Comparison of ENCODE assay signal across 8 cellular contexts in the genomic region with DNA sequence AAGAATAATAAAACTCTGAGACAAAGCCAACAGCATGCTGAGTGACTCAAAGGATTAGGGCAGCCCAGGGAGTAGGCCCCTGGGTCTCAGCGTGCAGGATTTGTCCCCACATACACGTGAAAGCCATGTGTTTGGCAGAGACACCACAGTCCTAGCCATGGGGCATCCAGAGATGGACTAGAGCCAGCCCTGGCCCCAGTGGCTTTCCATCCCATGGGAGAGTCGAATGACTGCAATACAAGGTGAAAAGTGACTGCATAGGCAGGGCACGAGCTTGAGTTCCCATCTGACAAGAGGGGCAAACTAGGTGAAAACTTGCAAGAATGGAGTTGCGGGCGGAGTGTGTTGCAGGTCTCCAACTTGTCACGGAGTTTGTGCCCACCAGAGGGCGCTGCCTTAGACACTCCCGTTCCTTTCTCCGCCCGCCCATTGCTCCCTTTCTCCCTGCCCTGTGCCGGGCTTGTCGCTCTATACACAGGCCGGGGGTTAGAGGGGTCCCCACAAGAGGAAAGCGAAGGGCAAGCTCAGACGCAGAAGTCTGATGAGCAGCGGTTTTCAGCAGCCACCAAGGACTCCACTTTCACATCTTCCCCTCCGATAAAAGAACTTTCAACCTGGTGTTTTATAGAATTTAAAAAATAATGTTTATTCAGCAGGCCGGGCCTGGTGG. TPM values are rescaled to one million over a fixed set of nuclear protein-coding genes. Genes with fewer than 3 reads are reported as not detected.
DNase-seq lines count a peak whose midpoint lies in the region; ATAC-seq and TF ChIP-seq lines count a peak whose summit lies in the region.

No MANE protein-coding gene starts in this region.

- no peak for TF ChIP-seq EP300 in Ishikawa (IDR thresholded peaks at IDR 0.05; ENCODE audit: borderline replicate concordance)

- no peak overlapping the region for H3K27ac Mint-ChIP-seq in activated T-cell treated with anti-CD3 and anti-CD28 coated beads, Interleukin-2, amount 50 U/mL, for 72 hours
- H3K27ac Mint-ChIP-seq in neural crest cell (ENCODE audit: unreplicated experiment): no peak overlapping the region

- ATAC-seq in activated T-cell treated with anti-CD3 and anti-CD28 coated beads, Interleukin-2, amount 50 U/mL, for 72 hours (replicated peaks in 1 of 2): peak; percentile 6 to 25
- no peak for ATAC-seq in GM21717 (IDR thresholded peaks at IDR 0.05; ENCODE audit: unreplicated experiment)

- peak; percentile 57 for TF ChIP-seq RAD21 in Ishikawa (IDR thresholded peaks at IDR 0.05; ENCODE audit: low read depth)

- H3K9me3 Mint-ChIP-seq in activated T-cell treated with anti-CD3 and anti-CD28 coated beads, Interleukin-2, amount 50 U/mL, for 72 hours: no peaks in the 10 kb centered on the region
- no peaks in the 10 kb centered on the region for H3K9me3 Mint-ChIP-seq in neural crest cell

- no peak overlapping the region for H3K4me3 ChIP-seq in fibroblast of the aortic adventitia (ENCODE audit: low read depth, low read length)
- no peak overlapping the region for H3K4me3 ChIP-seq in testis

- no peaks in the 10 kb centered on the region for H3K9me3 ChIP-seq in testis

- peaks cover 58% of the 10 kb centered on the region for H3K4me1 Mint-ChIP-seq in activated T-cell treated with anti-CD3 and anti-CD28 coated beads, Interleukin-2, amount 50 U/mL, for 72 hours (ENCODE audit: low read depth)
- H3K4me1 Mint-ChIP-seq in neural crest cell: peaks cover 6% of the 10 kb centered on the region

- peaks cover 26% of the 10 kb centered on the region for H3K27me3 Mint-ChIP-seq in activated T-cell treated with anti-CD3 and anti-CD28 coated beads, Interleukin-2, amount 50 U/mL, for 72 hours (ENCODE audit: low read depth)
- H3K27me3 Mint-ChIP-seq in neural crest cell (ENCODE audit: low read depth): peaks cover 2% of the 10 kb centered on the region

- H3K4me1 ChIP-seq in testis: no peaks in the 10 kb centered on the region

- TF ChIP-seq POLR2A in testis (IDR thresholded peaks at IDR 0.05): no peak

- no peaks in the 10 kb centered on the region for H3K36me3 ChIP-seq in testis (ENCODE audit: low read depth, missing control alignments)

- H3K27ac ChIP-seq in testis: no peak overlapping the region

- DNase-seq in EH (ENCODE audit: low read depth) (peak; percentile 77), RPMI8226 (peak; percentile 90), fibroblast of the aortic adventitia (ENCODE audit: low read depth) (peak; percentile 85), neural crest cell (ENCODE audit: low read depth, low spot score) (peak; percentile 96), testis (peak; percentile 95)
- DNase-seq in activated T-cell treated with anti-CD3 and anti-CD28 coated beads, Interleukin-2, amount 50 U/mL, for 72 hours: peak; percentile 75 to 81

- H3K4me3 Mint-ChIP-seq in activated T-cell treated with anti-CD3 and anti-CD28 coated beads, Interleukin-2, amount 50 U/mL, for 72 hours: peak overlapping the region in 1 of 2 donors; percentile 18
- no peak overlapping the region for H3K4me3 Mint-ChIP-seq in neural crest cell

- 12 to 23% methylated on average over 19 of the region's 19 CpGs for WGBS in testis, 2 donors

- H3K27me3 ChIP-seq in testis: no peaks in the 10 kb centered on the region

- intact Hi-C loops in testis (cut with DNase I; ENCODE audit: low total_unique reads): loop anchor here (10.0 kb wide), 1 partner anchor 107 kb away; no protein-coding TSS in a partner anchor

- H3K36me3 Mint-ChIP-seq in activated T-cell treated with anti-CD3 and anti-CD28 coated beads, Interleukin-2, amount 50 U/mL, for 72 hours (ENCODE audit: insufficient read depth in 2 of 2): no peaks in the 10 kb centered on the region
- peaks cover under 1% of the 10 kb centered on the region for H3K36me3 Mint-ChIP-seq in neural crest cell (ENCODE audit: low read depth)

- TF ChIP-seq CTCF in fibroblast of the aortic adventitia (IDR thresholded peaks at IDR 0.05; ENCODE audit: insufficient read depth, low read length): peak; percentile 72
- peak; percentile 85 for TF ChIP-seq CTCF in neural crest cell (conservative IDR thresholded peaks at IDR 0.05)
- peak; percentile 76 to 77 (median 76) for TF ChIP-seq CTCF in testis (IDR thresholded peaks at IDR 0.05)

TF ChIP-seq in Ishikawa, 13 proteins besides CTCF, POLR2A, EP300 and RAD21:
- TF ChIP-seq, protein P1, sequence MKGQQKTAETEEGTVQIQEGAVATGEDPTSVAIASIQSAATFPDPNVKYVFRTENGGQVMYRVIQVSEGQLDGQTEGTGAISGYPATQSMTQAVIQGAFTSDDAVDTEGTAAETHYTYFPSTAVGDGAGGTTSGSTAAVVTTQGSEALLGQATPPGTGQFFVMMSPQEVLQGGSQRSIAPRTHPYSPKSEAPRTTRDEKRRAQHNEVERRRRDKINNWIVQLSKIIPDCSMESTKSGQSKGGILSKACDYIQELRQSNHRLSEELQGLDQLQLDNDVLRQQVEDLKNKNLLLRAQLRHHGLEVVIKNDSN (IDR thresholded peaks at IDR 0.05): no peak
- TF ChIP-seq CEBPB (IDR thresholded peaks at IDR 0.05) (no peak), TCF12 (IDR thresholded peaks at IDR 0.05; ENCODE audit: low read depth) (no peak), YY1 (IDR thresholded peaks at IDR 0.05; ENCODE audit: low read depth) (0 out of 2 replicates have a peak, but pooled peaks have one; percentile 26), EGR1 (IDR thresholded peaks at IDR 0.05) (no peak), TAF1 (IDR thresholded peaks at IDR 0.05; ENCODE audit: low read depth) (no peak), FOXM1 (IDR thresholded peaks at IDR 0.05; ENCODE audit: borderline replicate concordance, low read depth) (no peak), ZBTB7A (IDR thresholded peaks at IDR 0.05; ENCODE audit: low read depth) (peak; percentile 75; the same call in 1 of the 2 replicates), NFIC (IDR thresholded peaks at IDR 0.05) (no peak)
- TF ChIP-seq, protein P2, sequence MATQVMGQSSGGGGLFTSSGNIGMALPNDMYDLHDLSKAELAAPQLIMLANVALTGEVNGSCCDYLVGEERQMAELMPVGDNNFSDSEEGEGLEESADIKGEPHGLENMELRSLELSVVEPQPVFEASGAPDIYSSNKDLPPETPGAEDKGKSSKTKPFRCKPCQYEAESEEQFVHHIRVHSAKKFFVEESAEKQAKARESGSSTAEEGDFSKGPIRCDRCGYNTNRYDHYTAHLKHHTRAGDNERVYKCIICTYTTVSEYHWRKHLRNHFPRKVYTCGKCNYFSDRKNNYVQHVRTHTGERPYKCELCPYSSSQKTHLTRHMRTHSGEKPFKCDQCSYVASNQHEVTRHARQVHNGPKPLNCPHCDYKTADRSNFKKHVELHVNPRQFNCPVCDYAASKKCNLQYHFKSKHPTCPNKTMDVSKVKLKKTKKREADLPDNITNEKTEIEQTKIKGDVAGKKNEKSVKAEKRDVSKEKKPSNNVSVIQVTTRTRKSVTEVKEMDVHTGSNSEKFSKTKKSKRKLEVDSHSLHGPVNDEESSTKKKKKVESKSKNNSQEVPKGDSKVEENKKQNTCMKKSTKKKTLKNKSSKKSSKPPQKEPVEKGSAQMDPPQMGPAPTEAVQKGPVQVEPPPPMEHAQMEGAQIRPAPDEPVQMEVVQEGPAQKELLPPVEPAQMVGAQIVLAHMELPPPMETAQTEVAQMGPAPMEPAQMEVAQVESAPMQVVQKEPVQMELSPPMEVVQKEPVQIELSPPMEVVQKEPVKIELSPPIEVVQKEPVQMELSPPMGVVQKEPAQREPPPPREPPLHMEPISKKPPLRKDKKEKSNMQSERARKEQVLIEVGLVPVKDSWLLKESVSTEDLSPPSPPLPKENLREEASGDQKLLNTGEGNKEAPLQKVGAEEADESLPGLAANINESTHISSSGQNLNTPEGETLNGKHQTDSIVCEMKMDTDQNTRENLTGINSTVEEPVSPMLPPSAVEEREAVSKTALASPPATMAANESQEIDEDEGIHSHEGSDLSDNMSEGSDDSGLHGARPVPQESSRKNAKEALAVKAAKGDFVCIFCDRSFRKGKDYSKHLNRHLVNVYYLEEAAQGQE (IDR thresholded peaks at IDR 0.05; ENCODE audit: low read depth): no peak
- TF ChIP-seq, protein P3, sequence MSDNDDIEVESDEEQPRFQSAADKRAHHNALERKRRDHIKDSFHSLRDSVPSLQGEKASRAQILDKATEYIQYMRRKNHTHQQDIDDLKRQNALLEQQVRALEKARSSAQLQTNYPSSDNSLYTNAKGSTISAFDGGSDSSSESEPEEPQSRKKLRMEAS (IDR thresholded peaks at IDR 0.05): no peak
TF ChIP-seq in Ishikawa: peak in this region for 2.

RNA-seq across cellular contexts. Expression of a gene that starts 24.2 kb away (rescaled TPM):
- total RNA-seq in activated T-cell treated with anti-CD3 and anti-CD28 coated beads, Interleukin-2, amount 50 U/mL, for 72 hours: 1 to 10 TPM; 1.4 to 3.6 TPM
- total RNA-seq in fibroblast of the aortic adventitia (ENCODE audit: low replicate concordance) (5.6 and 24.6 TPM in 2 replicates), neural crest cell (27.5 and 28.3 TPM in 2 replicates), testis (10 to 100 TPM; 17.1 to 30.2 TPM)
- 25.9 TPM for polyA plus RNA-seq in testis (ENCODE audit: insufficient read depth, low read depth, low replicate concordance)

RNA-seq across cellular contexts. Expression of a gene that starts 53.4 kb away (rescaled TPM):
- 10 to 100 TPM; 13.1 to 16.2 TPM for total RNA-seq in activated T-cell treated with anti-CD3 and anti-CD28 coated beads, Interleukin-2, amount 50 U/mL, for 72 hours
- total RNA-seq in fibroblast of the aortic adventitia (ENCODE audit: low replicate concordance) (5.3 and 15.3 TPM in 2 replicates), neural crest cell (16.7 and 19.0 TPM in 2 replicates), testis (10 to 100 TPM; 14.6 to 23.7 TPM)
- polyA plus RNA-seq in testis (ENCODE audit: insufficient read depth, low read depth, low replicate concordance): 34.8 TPM
